1 cellular context compared by ENCODE assay signal in the genomic region with DNA sequence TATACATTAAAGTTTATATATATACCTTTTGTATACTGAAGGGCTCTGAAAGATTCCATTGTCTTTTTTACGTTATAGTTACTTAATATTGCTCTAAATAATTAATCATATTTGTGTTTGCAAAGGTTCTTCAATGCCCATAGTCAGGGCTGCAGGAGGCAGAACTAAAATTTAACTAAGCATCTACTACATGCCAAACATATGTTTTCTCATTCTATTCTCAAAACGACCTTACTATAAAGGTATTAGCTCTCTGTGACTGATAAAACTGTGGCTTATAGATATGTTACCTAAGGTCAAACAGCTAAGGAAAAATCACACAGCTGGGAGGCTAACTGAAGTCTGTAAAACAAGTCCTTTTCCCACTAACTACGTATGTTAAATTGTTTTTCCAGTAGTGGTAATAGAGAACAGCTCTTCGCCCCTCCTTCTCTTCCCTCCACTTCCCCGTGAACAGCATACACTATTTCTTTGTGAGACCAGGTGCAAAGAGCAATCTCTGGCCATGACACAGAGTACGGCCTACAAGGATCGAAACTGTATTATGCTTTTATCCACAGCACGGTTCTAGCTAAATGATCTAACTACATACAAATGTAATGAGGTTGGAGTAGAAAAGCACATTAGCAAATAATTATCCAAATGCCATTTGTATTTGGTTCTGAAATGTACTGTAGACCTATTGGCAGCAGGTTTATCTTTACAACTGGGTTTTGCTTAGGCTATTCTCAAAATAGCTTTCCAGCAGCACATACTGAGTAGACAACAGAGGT.
TF ChIP-seq lines count a peak whose summit lies in the region.

No MANE protein-coding gene starts in this region.

TF ChIP-seq in GM23338, 12 proteins besides CTCF, POLR2A, EP300 and RAD21 (continued from another document):
- TF ChIP-seq ZNF462 (CRISPR knock-in tag; IDR thresholded peaks at IDR 0.05) = no peak
- TF ChIP-seq, protein P1, sequence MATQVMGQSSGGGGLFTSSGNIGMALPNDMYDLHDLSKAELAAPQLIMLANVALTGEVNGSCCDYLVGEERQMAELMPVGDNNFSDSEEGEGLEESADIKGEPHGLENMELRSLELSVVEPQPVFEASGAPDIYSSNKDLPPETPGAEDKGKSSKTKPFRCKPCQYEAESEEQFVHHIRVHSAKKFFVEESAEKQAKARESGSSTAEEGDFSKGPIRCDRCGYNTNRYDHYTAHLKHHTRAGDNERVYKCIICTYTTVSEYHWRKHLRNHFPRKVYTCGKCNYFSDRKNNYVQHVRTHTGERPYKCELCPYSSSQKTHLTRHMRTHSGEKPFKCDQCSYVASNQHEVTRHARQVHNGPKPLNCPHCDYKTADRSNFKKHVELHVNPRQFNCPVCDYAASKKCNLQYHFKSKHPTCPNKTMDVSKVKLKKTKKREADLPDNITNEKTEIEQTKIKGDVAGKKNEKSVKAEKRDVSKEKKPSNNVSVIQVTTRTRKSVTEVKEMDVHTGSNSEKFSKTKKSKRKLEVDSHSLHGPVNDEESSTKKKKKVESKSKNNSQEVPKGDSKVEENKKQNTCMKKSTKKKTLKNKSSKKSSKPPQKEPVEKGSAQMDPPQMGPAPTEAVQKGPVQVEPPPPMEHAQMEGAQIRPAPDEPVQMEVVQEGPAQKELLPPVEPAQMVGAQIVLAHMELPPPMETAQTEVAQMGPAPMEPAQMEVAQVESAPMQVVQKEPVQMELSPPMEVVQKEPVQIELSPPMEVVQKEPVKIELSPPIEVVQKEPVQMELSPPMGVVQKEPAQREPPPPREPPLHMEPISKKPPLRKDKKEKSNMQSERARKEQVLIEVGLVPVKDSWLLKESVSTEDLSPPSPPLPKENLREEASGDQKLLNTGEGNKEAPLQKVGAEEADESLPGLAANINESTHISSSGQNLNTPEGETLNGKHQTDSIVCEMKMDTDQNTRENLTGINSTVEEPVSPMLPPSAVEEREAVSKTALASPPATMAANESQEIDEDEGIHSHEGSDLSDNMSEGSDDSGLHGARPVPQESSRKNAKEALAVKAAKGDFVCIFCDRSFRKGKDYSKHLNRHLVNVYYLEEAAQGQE (IDR thresholded peaks at IDR 0.05; ENCODE audit: unreplicated experiment) = no peak
- no peak for TF ChIP-seq CREB1 (CRISPR knock-in tag; IDR thresholded peaks at IDR 0.05; ENCODE audit: low read depth)
- TF ChIP-seq ZNF331 (CRISPR knock-in tag; IDR thresholded peaks at IDR 0.05; ENCODE audit: low read depth) = no peak
- no peak for TF ChIP-seq NANOG (IDR thresholded peaks at IDR 0.05; ENCODE audit: borderline replicate concordance)
